ENCODE assay signal across 13 cellular contexts in genomic region chr19:8404391-8405151, GRCh38. TPM values are rescaled to one million over a fixed set of nuclear protein-coding genes. Genes with fewer than 3 reads are reported as not detected.
DNase-seq lines count a peak whose midpoint lies in the region; ATAC-seq and TF ChIP-seq lines count a peak whose summit lies in the region.
"Had no signal": no experiment of that assay in that cellular context is flagged by ENCODE, and none has a peak within 500 bp of the region (broad histone marks: within the 10 kb centered on the region; RNA-seq: fewer than 3 reads in every experiment).

No MANE protein-coding gene starts in this region.

- no peaks in the 10 kb centered on the region for H3K9me3 Mint-ChIP-seq in activated CD8-positive, alpha-beta memory T cell treated with anti-CD3 and anti-CD28 coated beads, Interleukin-2, amount 10 ng/mL, durations not matched to agents 7 days and 5 days (ENCODE audit: low read depth)

- H3K27me3 ChIP-seq in Panc1 (ENCODE audit: control insufficient read depth, insufficient read depth, low read length) (no peaks in the 10 kb centered on the region), lower lobe of right lung (ENCODE audit: low read depth) (no peaks in the 10 kb centered on the region), thyroid gland (no peaks in the 10 kb centered on the region)

- H3K27ac ChIP-seq in Panc1 (ENCODE audit: low read length) (no peak overlapping the region), lower lobe of right lung (no peak overlapping the region), thyroid gland (peak overlapping the region; percentile 41 to 64 (median 58))

- no peak overlapping the region for H3K4me3 Mint-ChIP-seq in activated CD8-positive, alpha-beta memory T cell treated with anti-CD3 and anti-CD28 coated beads, Interleukin-2, amount 10 ng/mL, durations not matched to agents 7 days and 5 days

- H3K36me3 ChIP-seq in Panc1 (ENCODE audit: control insufficient read depth, insufficient read depth, low read length) (peaks cover 2% of the 10 kb centered on the region; the same call in 1 of the 2 replicates), lower lobe of right lung (peaks cover 57% of the 10 kb centered on the region), thyroid gland (peaks cover 28 to 42% of the 10 kb centered on the region in 2 donors)

- intact Hi-C loops in Panc1 (cut with micrococcal nuclease; ENCODE audit: unreplicated experiment) (no loop called here), left cardiac atrium (cut with DNase I) (no loop called here), lower lobe of right lung (cut with DNase I) (no loop called here), thyroid gland (cut with DNase I) (no loop called here)

- 83 to 93% methylated on average over 15 to 16 of the region's 18 CpGs for WGBS in thyroid gland, 2 donors

- BruUV-seq in Panc1 (replicated peaks; lab: Mats Ljungman, UMichigan), result no TSS peak

- peaks cover 6% of the 10 kb centered on the region for H3K36me3 Mint-ChIP-seq in activated CD8-positive, alpha-beta memory T cell treated with anti-CD3 and anti-CD28 coated beads, Interleukin-2, amount 10 ng/mL, durations not matched to agents 7 days and 5 days

- H3K4me3 ChIP-seq in Panc1 (ENCODE audit: low read depth in 2 of 2, low read length in 2 of 2) (no peak overlapping the region), lower lobe of right lung (no peak overlapping the region), thyroid gland (replicated peaks in 1 of 3) (no peak overlapping the region)

- ATAC-seq in Panc1 (peak; percentile 18; the same call in 1 of the 2 replicates), left cardiac atrium (peak; percentile 30 to 57), lower lobe of right lung (no peak)
- no peak for ATAC-seq in activated CD8-positive, alpha-beta memory T cell treated with anti-CD3 and anti-CD28 coated beads, Interleukin-2, amount 10 ng/mL, durations not matched to agents 7 days and 5 days

- H3K27me3 Mint-ChIP-seq in activated CD8-positive, alpha-beta memory T cell treated with anti-CD3 and anti-CD28 coated beads, Interleukin-2, amount 10 ng/mL, durations not matched to agents 7 days and 5 days, result no peaks in the 10 kb centered on the region

- TF ChIP-seq POLR2A in thyroid gland (IDR thresholded peaks at IDR 0.05), result no peak

- in situ Hi-C loops in Panc1 (cut with HindIII; ENCODE audit: low pct_unique_long_range_greater_than_20kb, low sequenced_read_pairs), result no loop called here

- H3K4me1 ChIP-seq in Panc1 (ENCODE audit: control insufficient read depth, insufficient read depth, low read length) (no peaks in the 10 kb centered on the region), lower lobe of right lung (no peaks in the 10 kb centered on the region), thyroid gland (peaks cover 16 to 28% of the 10 kb centered on the region in 2 donors)

- POLR2A ChIA-PET in Panc1 (lab: Charles Lee), result no interaction called here

- CTCF ChIA-PET in Panc1 (lab: Charles Lee), result no interaction called here
- CTCF ChIA-PET in activated CD8-positive, alpha-beta memory T cell treated with anti-CD3 and anti-CD28 coated beads, Interleukin-2, amount 10 ng/mL, durations not matched to agents 7 days and 5 days (lab: Charles Lee), result interaction anchor here (0.6 to 1.9 kb wide), 2 partner anchors 51 to 804 kb away, joined by 4 to 5 read pairs; no protein-coding TSS in a partner anchor

- H3K9me3 ChIP-seq in Panc1 (ENCODE audit: control insufficient read depth, insufficient read depth, low read depth, low read length) (no peaks in the 10 kb centered on the region), lower lobe of right lung (no peaks in the 10 kb centered on the region), thyroid gland (no peaks in the 10 kb centered on the region)

- DNase-seq in Panc1 (ENCODE audit: low read depth, low spot score), result no peak
- DNase-seq in left cardiac atrium, result no peak
- peak; percentile 32 for DNase-seq in lower lobe of right lung
- no peak for DNase-seq in thyroid gland
- no peak for DNase-seq in putamen (ENCODE audit: low spot score)
- DNase-seq in activated CD8-positive, alpha-beta memory T cell treated with anti-CD3 and anti-CD28 coated beads, Interleukin-2, amount 10 ng/mL, durations not matched to agents 7 days and 5 days, result no peak
- no peak for DNase-seq in GOT3 (lab: John Stamatoyannopoulos, UW)
- DNase-seq: COR-L47, DMS153, NCI-H187, NCI-H446, NCI-H748 treated with DMSO at 0.1 percent for 48 hours had no signal

- no peak overlapping the region for H3K27ac Mint-ChIP-seq in activated CD8-positive, alpha-beta memory T cell treated with anti-CD3 and anti-CD28 coated beads, Interleukin-2, amount 10 ng/mL, durations not matched to agents 7 days and 5 days

- H3K4me1 Mint-ChIP-seq in activated CD8-positive, alpha-beta memory T cell treated with anti-CD3 and anti-CD28 coated beads, Interleukin-2, amount 10 ng/mL, durations not matched to agents 7 days and 5 days, result no peaks in the 10 kb centered on the region

- TF ChIP-seq CTCF in Panc1 (IDR thresholded peaks at IDR 0.05) (no peak), lower lobe of right lung (IDR thresholded peaks at IDR 0.05) (no peak), thyroid gland (IDR thresholded peaks at IDR 0.05) (no peak)

RNA-seq across cellular contexts. Expression of gene MARCHF2, which starts 8.5 kb away (rescaled TPM):
- 32.6 TPM for total RNA-seq in Panc1 (2021; ENCODE audit: unreplicated experiment)
- 62.9 TPM for polyA plus RNA-seq in Panc1 (2012; ENCODE audit: insufficient read length)
- total RNA-seq in left cardiac atrium, result 10 to 100 TPM; 81.1 to 87.8 TPM
- total RNA-seq in lower lobe of right lung, result 60.1 TPM
- total RNA-seq in thyroid gland, result 100 to 1,000 TPM; 168 to 245 (median 215) TPM
- 10 to 100 TPM; 16.5 to 20.9 TPM for total RNA-seq in activated CD8-positive, alpha-beta memory T cell treated with anti-CD3 and anti-CD28 coated beads, Interleukin-2, amount 10 ng/mL, durations not matched to agents 7 days and 5 days

RNA-seq across cellular contexts. Expression of gene RAB11B, which starts 14.4 kb away (rescaled TPM):
- total RNA-seq in Panc1 (2021; ENCODE audit: unreplicated experiment) (135 TPM), left cardiac atrium (100 to 1,000 TPM; 133 to 163 TPM), lower lobe of right lung (101 TPM), thyroid gland (100 to 1,000 TPM in 2 of 4 donors, 10 to 100 TPM in 2; 91.2 to 137 (median 113) TPM)
- polyA plus RNA-seq in Panc1 (2012; ENCODE audit: insufficient read length), result 395 TPM
- total RNA-seq in activated CD8-positive, alpha-beta memory T cell treated with anti-CD3 and anti-CD28 coated beads, Interleukin-2, amount 10 ng/mL, durations not matched to agents 7 days and 5 days, result 10 to 100 TPM; 96.2 to 97.3 TPM

RNA-seq across cellular contexts. Expression of gene HNRNPM, which starts 40.2 kb away (rescaled TPM):
- total RNA-seq in Panc1 (2021; ENCODE audit: unreplicated experiment) (225 TPM), left cardiac atrium (100 to 1,000 TPM; 102 to 126 TPM), lower lobe of right lung (152 TPM), thyroid gland (100 to 1,000 TPM in 2 of 4 donors, 10 to 100 TPM in 2; 79.3 to 138 (median 97.2) TPM)
- 330 TPM for polyA plus RNA-seq in Panc1 (2012; ENCODE audit: insufficient read length)
- total RNA-seq in activated CD8-positive, alpha-beta memory T cell treated with anti-CD3 and anti-CD28 coated beads, Interleukin-2, amount 10 ng/mL, durations not matched to agents 7 days and 5 days, result 100 to 1,000 TPM; 226 to 309 TPM

RNA-seq across cellular contexts. Expression of gene ANGPTL4, which starts 40.6 kb away (rescaled TPM):
- total RNA-seq in Panc1 (2021; ENCODE audit: unreplicated experiment) (46.6 TPM), left cardiac atrium (10 to 100 TPM; 16.3 to 81.6 TPM), lower lobe of right lung (11.0 TPM), thyroid gland (10 to 100 TPM; 19.9 to 99.8 (median 46.6) TPM)
- polyA plus RNA-seq in Panc1 (2012; ENCODE audit: insufficient read length), result 208 TPM
- total RNA-seq in activated CD8-positive, alpha-beta memory T cell treated with anti-CD3 and anti-CD28 coated beads, Interleukin-2, amount 10 ng/mL, durations not matched to agents 7 days and 5 days, result under 1 TPM; 0.50 to 0.82 TPM
- total RNA-seq: SK-MEL-5 had no signal

Comparison
In these comparisons a context has a peak if more than half of its experiments do, and no peak if none do; other contexts are left out.
1. ATAC-seq: peak in Panc1 (single experiment) and left cardiac atrium (2 of 2); none in lower lobe of right lung (0 of 2) and activated CD8-positive, alpha-beta memory T cell treated with anti-CD3 and anti-CD28 coated beads, Interleukin-2, amount 10 ng/mL, durations not matched to agents 7 days and 5 days (single experiment).
2. H3K27ac ChIP-seq: peak in thyroid gland (3 of 3); none in Panc1 (single experiment) and lower lobe of right lung (single experiment).